Comparison of ENCODE assay signal across 27 cellular contexts in the genomic region with DNA sequence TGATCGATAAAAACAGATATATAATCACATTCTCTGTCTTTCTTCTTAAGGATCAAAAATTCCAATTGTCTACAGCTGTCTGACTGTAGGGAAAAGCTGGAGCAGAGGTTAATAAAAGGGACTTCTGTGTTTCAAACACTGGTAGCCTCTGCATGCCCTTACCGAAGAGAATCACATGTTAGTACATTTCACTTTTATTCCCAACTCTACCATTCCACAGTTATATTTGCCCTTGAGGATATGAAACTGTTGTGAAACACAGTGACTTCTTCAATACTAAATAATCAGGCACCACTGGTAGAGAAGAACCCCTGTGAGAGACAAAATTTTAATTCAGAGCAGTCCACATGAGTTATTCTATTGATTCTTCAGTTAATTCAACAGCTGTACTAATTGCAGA.
"Had no signal": no experiment of that assay in that cellular context is flagged by ENCODE, and none has a peak within 500 bp of the region (broad histone marks: within the 10 kb centered on the region; RNA-seq: fewer than 3 reads in every experiment).

No MANE protein-coding gene starts in this region.

- H3K9me2 ChIP-seq: SK-N-SH had no signal

- H2AFZ ChIP-seq: PC-9 had no signal

- DNase-seq: activated CD4-positive, alpha-beta T cell treated with anti-CD3 and anti-CD28 coated beads for 48 hours; activated CD4-positive, alpha-beta T cell treated with anti-CD3 and anti-CD28 coated beads, Interleukin-2, amount 50 U/mL, for 4 hours; activated CD8-positive, alpha-beta T cell treated with anti-CD3 and anti-CD28 coated beads, Interleukin-2, amount 10 ng/mL, durations not matched to agents 7 days and 5 days; activated effector memory CD4-positive, alpha-beta T cell treated with anti-CD3 and anti-CD28 coated beads, Interleukin-2, amount 50 U/mL, for 16 hours; activated naive CD4-positive, alpha-beta T cell treated with Interleukin-2 at 50 U/mL for 16 hours; activated naive CD8-positive, alpha-beta T cell treated with anti-CD3 and anti-CD28 coated beads, Interleukin-2, amount 50 U/mL, for 24 hours; activated T-cell treated with anti-CD3 and anti-CD28 coated beads, Interleukin-2, amount 50 U/mL, for 4 hours; amniotic stem cell; body of pancreas; central memory CD4-positive, alpha-beta T cell; MM.1S; NCI-H1092 treated with DMSO at 0.1 percent for 48 hours; NCI-H1417 treated with DMSO at 0.1 percent for 48 hours; NCI-H1694; NCI-H2029; NCI-H2107; NCI-H2171 treated with DMSO at 0.1 percent for 48 hours; NCI-H226; NCI-H526 treated with DMSO at 0.1 percent for 48 hours; NCI-H82; PC-9; SHP77 treated with DMSO at 0.1 percent for 48 hours; SK-N-SH; T-helper 1 cell had no signal

- ATAC-seq: activated CD4-positive, CD25-positive, alpha-beta regulatory T cell treated with anti-CD3 and anti-CD28 coated beads, Interleukin-2, amount 50 U/mL, for 24 hours; activated CD8-positive, alpha-beta T cell treated with anti-CD3 and anti-CD28 coated beads, Interleukin-2, amount 10 ng/mL, durations not matched to agents 7 days and 5 days; activated naive CD4-positive, alpha-beta T cell treated with anti-CD3 and anti-CD28 coated beads, Interleukin-2, amount 50 U/mL, for 72 hours; activated naive CD8-positive, alpha-beta T cell treated with anti-CD3 and anti-CD28 coated beads, Interleukin-2, amount 50 U/mL, for 24 hours; activated T-cell treated with anti-CD3 and anti-CD28 coated beads, Interleukin-2, amount 50 U/mL, for 4 hours; body of pancreas had no signal

- H3K27ac ChIP-seq: ascending aorta, body of pancreas, PC-9 had no signal

- H3K4me1 ChIP-seq: body of pancreas had no signal

- H3K4me3 ChIP-seq: ascending aorta, body of pancreas, PC-9 had no signal

- H3K4me2 ChIP-seq: PC-9, SK-N-SH had no signal

- H3K36me3 ChIP-seq: ascending aorta had no signal

- H3K9me3 ChIP-seq: ascending aorta, body of pancreas, SK-N-SH had no signal

- H3K27me3 ChIP-seq: ascending aorta, body of pancreas had no signal

- H3K9ac ChIP-seq: SK-N-SH had no signal
